In genomic region chrX:31540313-31540712, GRCh38 we compare ENCODE assay signal across 22 cellular contexts.
"Had no signal": no experiment of that assay in that cellular context is flagged by ENCODE, and none has a peak within 500 bp of the region (broad histone marks: within the 10 kb centered on the region; RNA-seq: fewer than 3 reads in every experiment).

No MANE protein-coding gene starts in this region.

- ATAC-seq: left cardiac atrium; lower lobe of right lung; natural killer cell; sciatic nerve; stimulated activated memory B cell treated with anti-CD40 and anti-IgM and Interleukin-4, amounts not matched to agents 10 μg/mL and 1 μg/mL and 100 μg/mL, for 72 hours; upper lobe of right lung had no signal

- H3K4me3 ChIP-seq: esophagus muscularis mucosa, left ventricle myocardium inferior, lower lobe of right lung, spleen, testis, tibial nerve, upper lobe of right lung, vagina had no signal

- H3K27ac ChIP-seq: epithelial cell of prostate, esophagus muscularis mucosa, left ventricle myocardium inferior, lower lobe of right lung, spleen, testis, tibial nerve, upper lobe of right lung, vagina had no signal

- H3K4me1 ChIP-seq: esophagus muscularis mucosa, left ventricle myocardium inferior, lower lobe of right lung, spleen, testis, tibial nerve, upper lobe of right lung, vagina had no signal

- H3K36me3 ChIP-seq: esophagus muscularis mucosa, left ventricle myocardium inferior, lower lobe of right lung, spleen, tibial nerve, upper lobe of right lung, vagina had no signal

- DNase-seq: effector memory CD4-positive, alpha-beta T cell; foreskin fibroblast; immature natural killer cell; kidney; left cardiac atrium; left ventricle myocardium inferior; lower lobe of right lung; natural killer cell; posterior cingulate gyrus; spleen; stimulated activated CD4-positive, alpha-beta T cell treated with anti-CD3 and anti-CD28 coated beads, Interleukin-15, amount 100 ng/mL, for 24 hours; stimulated activated CD4-positive, alpha-beta T cell treated with anti-CD3 and anti-CD28 coated beads, Interleukin-1b, Interleukin-23, amount 100 ng/mL, for 48 hours; stimulated activated CD4-positive, alpha-beta T cell treated with anti-CD3 and anti-CD28 coated beads, Interleukin-4, amount 100 ng/mL, for 24 hours; testis; upper lobe of right lung had no signal

- FAIRE-seq: endometrium had no signal

- H3K27me3 ChIP-seq: esophagus muscularis mucosa, spleen, testis, tibial nerve, upper lobe of right lung, vagina had no signal

- H3K9me3 ChIP-seq: esophagus muscularis mucosa, left ventricle myocardium inferior, lower lobe of right lung, spleen, testis, tibial nerve, upper lobe of right lung, vagina had no signal
